7 cellular contexts compared by ENCODE assay signal in the genomic region with DNA sequence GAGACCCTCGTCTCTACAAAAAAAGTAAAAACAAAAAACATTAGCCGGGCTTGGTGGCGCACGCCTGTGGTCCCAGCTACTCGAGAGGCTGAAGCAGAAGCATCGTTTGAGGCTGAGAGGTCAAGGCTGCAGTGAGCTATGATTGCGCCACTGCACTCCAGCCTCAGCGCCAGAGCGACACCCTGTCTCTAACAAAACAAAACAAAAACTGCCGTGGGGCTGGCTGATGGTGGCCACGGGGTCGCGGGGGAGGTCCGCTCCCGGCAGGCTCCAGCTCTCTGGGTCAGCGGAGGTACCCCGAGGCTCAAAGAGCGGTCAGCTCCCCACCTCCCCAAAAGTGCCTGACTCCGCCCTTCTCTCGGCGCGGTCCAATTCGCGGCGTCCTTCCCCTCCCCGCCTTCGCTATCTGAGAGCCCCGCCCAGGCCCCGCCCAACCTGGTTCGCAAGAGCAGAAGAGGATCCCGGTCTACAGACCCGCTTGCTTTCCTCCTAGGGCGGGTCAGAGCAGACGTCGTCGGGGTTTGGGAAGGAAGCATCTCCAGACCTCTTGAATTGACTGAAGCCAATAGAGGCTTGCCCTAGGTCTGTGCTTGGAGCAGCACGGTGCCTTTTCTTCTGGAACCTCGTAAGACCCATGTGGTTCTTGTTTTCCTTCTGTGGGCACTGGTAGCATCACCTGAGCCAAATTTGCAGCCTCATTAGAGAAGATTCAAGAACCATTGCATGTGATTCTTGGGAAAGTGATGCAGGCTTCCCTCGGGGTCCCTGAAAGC. TPM values are rescaled to one million over a fixed set of nuclear protein-coding genes. Genes with fewer than 3 reads are reported as not detected.
DNase-seq lines count a peak whose midpoint lies in the region; ATAC-seq, FAIRE-seq and TF ChIP-seq lines count a peak whose summit lies in the region.

No MANE protein-coding gene starts in this region.

- no peak for FAIRE-seq in urothelium cell line (lab: Jason Lieb, UNC)

- TF ChIP-seq CTCF in WI38 (IDR thresholded peaks at IDR 0.05; ENCODE audit: low read depth, low read length) (no peak), transverse colon (IDR thresholded peaks at IDR 0.05) (no peak)

- H3K9me3 ChIP-seq in transverse colon: no peaks in the 10 kb centered on the region

- peak; percentile 63 for ATAC-seq in HG02884 (IDR thresholded peaks at IDR 0.05; ENCODE audit: unreplicated experiment)

- no peaks in the 10 kb centered on the region for H3K36me3 ChIP-seq in transverse colon

- intact Hi-C loops in transverse colon (cut with DNase I; ENCODE audit: low total_unique reads): no loop called here

- 0 to 15% methylated on average over 1 to 38 of the region's 39 CpGs for WGBS in transverse colon (ENCODE audit: low coverage in 1 of 2), 2 donors

- DNase-seq in islet precursor cell (peak; percentile 72), urothelium cell line (ENCODE audit: low spot score) (peak; percentile 77), occipital lobe (lab: John Stamatoyannopoulos, UW) (no peak), transverse colon (no peak)

- no peak for TF ChIP-seq POLR2A in transverse colon (IDR thresholded peaks at IDR 0.05)

- H3K27me3 ChIP-seq in transverse colon: peaks cover 80% of the 10 kb centered on the region

- no peak overlapping the region for H3K27ac ChIP-seq in transverse colon

- no peak for TF ChIP-seq EP300 in transverse colon (IDR thresholded peaks at IDR 0.05; ENCODE audit: low read depth)

- in situ Hi-C loops in transverse colon (cut with MboI; ENCODE audit: low pct_ligation_motif_present in 1 of 4, low pct_unique_long_range_greater_than_20kb in 1 of 4, low sequenced_read_pairs in 3 of 4): no loop called here

- peaks cover 0 to 15% (median 11%) of the 10 kb centered on the region in 4 donors for H3K4me1 ChIP-seq in transverse colon

- peak overlapping the region; percentile 61 for H3K4me3 ChIP-seq in GM08714 (ENCODE audit: low read length)
- 0 out of 2 replicates have a peak overlapping the region, but pooled peaks have one; percentile 17 for H3K4me3 ChIP-seq in WI38 (ENCODE audit: low read depth, low read length)
- H3K4me3 ChIP-seq in transverse colon: peak overlapping the region in 1 of 4 donors; percentile 29

RNA-seq across cellular contexts. Expression of gene RAX, which starts 7.8 kb away (rescaled TPM):
- total RNA-seq in occipital lobe: not detected
- total RNA-seq in transverse colon: not detected

RNA-seq across cellular contexts. Expression of gene GRP, which starts 45.5 kb away (rescaled TPM):
- 9.4 TPM for total RNA-seq in occipital lobe
- total RNA-seq in transverse colon: not detected

RNA-seq across cellular contexts. Expression of gene CPLX4, which starts 53.0 kb away (rescaled TPM):
- total RNA-seq in occipital lobe (not detected), transverse colon (not detected)

Comparison
In these comparisons a context has a peak if more than half of its experiments do, and no peak if none do; other contexts are left out.
1. DNase-seq: peak in islet precursor cell (single experiment) and urothelium cell line (single experiment); none in occipital lobe (single experiment) and transverse colon (single experiment).